In genomic region chr10:44862917-44863316, GRCh38 we compare ENCODE assay signal across 20 cellular contexts. TPM values are rescaled to one million over a fixed set of nuclear protein-coding genes. Genes with fewer than 3 reads are reported as not detected.
"Had no signal": no experiment of that assay in that cellular context is flagged by ENCODE, and none has a peak within 500 bp of the region (broad histone marks: within the 10 kb centered on the region; RNA-seq: fewer than 3 reads in every experiment).

No MANE protein-coding gene starts in this region.

- H3K9me3 ChIP-seq: adrenal gland, heart left ventricle, sigmoid colon, suprapubic skin, upper lobe of right lung had no signal

- H3K4me3 ChIP-seq: adrenal gland, heart left ventricle, sigmoid colon, suprapubic skin, upper lobe of right lung had no signal

- H3K9me3 Mint-ChIP-seq: activated B cell treated with CpG ODN at 0.5 μM for 24 hours; T-helper 1 cell treated with Interleukin-12 subunit alpha and Interleukin-12 subunit beta and Interleukin-4 antibody, amounts not matched to agents 30 μg/mL and 1 μg/mL, for 36 hours had no signal

- H3K4me3 Mint-ChIP-seq: activated B cell treated with CpG ODN at 0.5 μM for 24 hours; T-helper 1 cell treated with Interleukin-12 subunit alpha and Interleukin-12 subunit beta and Interleukin-4 antibody, amounts not matched to agents 30 μg/mL and 1 μg/mL, for 36 hours had no signal

- ATAC-seq: heart left ventricle; stimulated activated naive CD8-positive, alpha-beta T cell treated with anti-CD3 and anti-CD28 coated beads, Interleukin-15, Interleukin-2, amounts not matched to agents 100 U/mL and 50 U/mL, for 24 hours; upper lobe of right lung had no signal

- DNase-seq: activated B cell treated with CpG ODN at 0.5 μM for 24 hours; activated CD4-positive, alpha-beta T cell treated with anti-CD3 and anti-CD28 coated beads, Interleukin-2, amount 50 U/mL, for 1 hour; activated naive CD4-positive, alpha-beta T cell treated with anti-CD3 and anti-CD28 coated beads, Interleukin-2, amount 50 U/mL, for 16 hours; activated T-cell treated with anti-CD3 and anti-CD28 coated beads for 4 hours; adrenal gland; cortex of kidney; heart left ventricle; kidney; sigmoid colon; stimulated activated CD4-positive, alpha-beta T cell treated with anti-CD3 and anti-CD28 coated beads, Interleukin-12 subunit alpha, Interleukin-12 subunit beta, amount 100 ng/mL, for 4 hours; stimulated activated naive CD8-positive, alpha-beta T cell treated with anti-CD3 and anti-CD28 coated beads, Interleukin-15, Interleukin-2, amounts not matched to agents 100 U/mL and 50 U/mL, for 24 hours; upper lobe of right lung had no signal

- H3K27ac ChIP-seq: adrenal gland, heart left ventricle, sigmoid colon, suprapubic skin, upper lobe of right lung had no signal

- H3K27ac Mint-ChIP-seq: activated B cell treated with CpG ODN at 0.5 μM for 24 hours; T-helper 1 cell treated with Interleukin-12 subunit alpha and Interleukin-12 subunit beta and Interleukin-4 antibody, amounts not matched to agents 30 μg/mL and 1 μg/mL, for 36 hours had no signal

- H3K27me3 ChIP-seq: upper lobe of right lung had no signal

- H3K36me3 ChIP-seq: adrenal gland, heart left ventricle, sigmoid colon, suprapubic skin, upper lobe of right lung had no signal

RNA-seq across cellular contexts. Expression of gene TMEM72, which starts 48.2 kb away (rescaled TPM):
- total RNA-seq: activated B cell treated with CpG ODN at 0.5 μM for 24 hours; activated CD8-positive, alpha-beta memory T cell treated with anti-CD3 and anti-CD28 coated beads for 36 hours; adrenal gland; fibroblast of lung; frontal cortex; lower leg skin; osteoblast; pulmonary artery endothelial cell; suprapubic skin; upper lobe of right lung had no signal
